ENCODE assay signal across 1 cellular context in genomic region chr12:86634706-86635410, GRCh38.
TF ChIP-seq lines count a peak whose summit lies in the region.

No MANE protein-coding gene starts in this region.

TF ChIP-seq in H1, 55 proteins besides CTCF, POLR2A, EP300 and RAD21 (continued from another document):
- TF ChIP-seq CHD7 (IDR thresholded peaks at IDR 0.05; ENCODE audit: insufficient replicate concordance, low read length) (no peak), SP2 (IDR thresholded peaks at IDR 0.05; ENCODE audit: low read length) (no peak), HDAC6 (IDR thresholded peaks at IDR 0.05; ENCODE audit: low read depth, low read length) (no peak), POU5F1 (IDR thresholded peaks at IDR 0.05; ENCODE audit: low read depth, low read length) (no peak), CHD2 (IDR thresholded peaks at IDR 0.05; ENCODE audit: low read length) (no peak), NRF1 (IDR thresholded peaks at IDR 0.05; ENCODE audit: low read depth, low read length) (no peak), BACH1 (IDR thresholded peaks at IDR 0.05; ENCODE audit: low read length) (no peak), TAF1 (IDR thresholded peaks at IDR 0.05; ENCODE audit: low read depth, low read length) (no peak), ASH2L (IDR thresholded peaks at IDR 0.05; ENCODE audit: low read length) (no peak), RFX5 (IDR thresholded peaks at IDR 0.05; ENCODE audit: borderline replicate concordance, low read depth, low read length) (no peak), EGR1 (IDR thresholded peaks at IDR 0.05; ENCODE audit: borderline replicate concordance, low read depth, low read length) (no peak), PHF8 (conservative IDR thresholded peaks at IDR 0.05; ENCODE audit: low read depth, low read length) (no peak), KDM4A (IDR thresholded peaks at IDR 0.05; ENCODE audit: low read depth, low read length, severe bottlenecking) (no peak), RXRA (IDR thresholded peaks at IDR 0.05; ENCODE audit: insufficient read depth, low read depth, low read length) (no peak), JUN (IDR thresholded peaks at IDR 0.05; ENCODE audit: low read depth, low read length) (no peak)
